In the genomic region with DNA sequence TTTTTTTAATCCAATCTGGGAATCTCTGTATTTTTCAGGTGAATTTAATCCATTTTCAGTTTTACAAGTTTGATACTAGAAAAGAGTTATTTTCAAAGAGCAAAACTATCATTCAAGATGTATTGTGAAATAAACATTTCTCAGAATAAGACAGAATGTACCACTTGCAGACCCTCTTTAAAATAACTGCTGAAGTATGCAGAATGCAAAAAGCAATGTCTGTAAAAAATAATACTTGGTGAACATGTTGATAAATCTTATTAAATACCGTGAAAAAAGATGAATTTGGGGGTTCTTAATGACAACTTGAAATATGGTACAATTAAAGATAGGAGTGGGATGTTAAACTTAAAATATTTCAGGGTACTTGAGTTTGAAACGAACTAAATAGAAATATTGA, we compare ENCODE assay signal across 17 cellular contexts.
"Had no signal": no experiment of that assay in that cellular context is flagged by ENCODE, and none has a peak within 500 bp of the region (broad histone marks: within the 10 kb centered on the region; RNA-seq: fewer than 3 reads in every experiment).

No MANE protein-coding gene starts in this region.

- H3K27me3 Mint-ChIP-seq: stimulated activated naive B cell treated with anti-CD40 and anti-IgM and Interleukin-4, amounts not matched to agents 10 μg/mL and 1 μg/mL and 100 μg/mL, for 72 hours; stimulated activated naive CD8-positive, alpha-beta T cell treated with anti-CD3 and anti-CD28 coated beads, Interleukin-15, Interleukin-2, amounts not matched to agents 100 ng/mL and 50 ng/mL, for 24 hours had no signal

- H3K9me3 Mint-ChIP-seq: naive thymus-derived CD8-positive, alpha-beta T cell; nephron progenitor cell; stimulated activated naive B cell treated with anti-CD40 and anti-IgM and Interleukin-4, amounts not matched to agents 10 μg/mL and 1 μg/mL and 100 μg/mL, for 72 hours; stimulated activated naive CD8-positive, alpha-beta T cell treated with anti-CD3 and anti-CD28 coated beads, Interleukin-15, Interleukin-2, amounts not matched to agents 100 ng/mL and 50 ng/mL, for 24 hours had no signal

- H3K4me3 ChIP-seq: dorsolateral prefrontal cortex, left lung, prostate gland, right atrium auricular region, sigmoid colon, spleen, suprapubic skin, transverse colon, vagina had no signal

- H3K4me1 Mint-ChIP-seq: nephron progenitor cell had no signal

- H3K4me1 ChIP-seq: prostate gland, right atrium auricular region, sigmoid colon, suprapubic skin, transverse colon, vagina had no signal

- DNase-seq: dorsolateral prefrontal cortex; effector CD4-positive, alpha-beta T cell; left cardiac atrium; left lung; naive thymus-derived CD8-positive, alpha-beta T cell; nephron progenitor cell; nucleus accumbens; sigmoid colon; spleen; stimulated activated CD4-positive, alpha-beta T cell treated with anti-CD3 and anti-CD28 coated beads, Interleukin-2, amount 100 ng/mL, for 48 hours; stimulated activated naive B cell treated with anti-CD40 and anti-IgM and Interleukin-4, amounts not matched to agents 10 μg/mL and 1 μg/mL and 100 μg/mL, for 72 hours; transverse colon had no signal

- H3K27ac Mint-ChIP-seq: naive thymus-derived CD8-positive, alpha-beta T cell; nephron progenitor cell; stimulated activated naive B cell treated with anti-CD40 and anti-IgM and Interleukin-4, amounts not matched to agents 10 μg/mL and 1 μg/mL and 100 μg/mL, for 72 hours; stimulated activated naive CD8-positive, alpha-beta T cell treated with anti-CD3 and anti-CD28 coated beads, Interleukin-15, Interleukin-2, amounts not matched to agents 100 ng/mL and 50 ng/mL, for 24 hours had no signal

- H3K36me3 ChIP-seq: left lung, prostate gland, right atrium auricular region, sigmoid colon, spleen, suprapubic skin, transverse colon, vagina had no signal

- H3K36me3 Mint-ChIP-seq: naive thymus-derived CD8-positive, alpha-beta T cell; stimulated activated naive B cell treated with anti-CD40 and anti-IgM and Interleukin-4, amounts not matched to agents 10 μg/mL and 1 μg/mL and 100 μg/mL, for 72 hours had no signal

- H3K27me3 ChIP-seq: dorsolateral prefrontal cortex, left lung, right atrium auricular region, sigmoid colon, spleen, suprapubic skin, transverse colon, vagina had no signal

- ATAC-seq: left cardiac atrium; left lung; naive thymus-derived CD8-positive, alpha-beta T cell; stimulated activated naive B cell treated with anti-CD40 and anti-IgM and Interleukin-4, amounts not matched to agents 10 μg/mL and 1 μg/mL and 100 μg/mL, for 72 hours had no signal

- H3K4me3 Mint-ChIP-seq: naive thymus-derived CD8-positive, alpha-beta T cell; nephron progenitor cell; stimulated activated naive B cell treated with anti-CD40 and anti-IgM and Interleukin-4, amounts not matched to agents 10 μg/mL and 1 μg/mL and 100 μg/mL, for 72 hours; stimulated activated naive CD8-positive, alpha-beta T cell treated with anti-CD3 and anti-CD28 coated beads, Interleukin-15, Interleukin-2, amounts not matched to agents 100 ng/mL and 50 ng/mL, for 24 hours had no signal

- H3K9me3 ChIP-seq: left lung, prostate gland, right atrium auricular region, sigmoid colon, spleen, suprapubic skin, transverse colon, vagina had no signal

- H3K27ac ChIP-seq: dorsolateral prefrontal cortex, left lung, prostate gland, right atrium auricular region, sigmoid colon, spleen, suprapubic skin, transverse colon, vagina had no signal
